Comparison of ENCODE assay signal across 21 cellular contexts in the genomic region with DNA sequence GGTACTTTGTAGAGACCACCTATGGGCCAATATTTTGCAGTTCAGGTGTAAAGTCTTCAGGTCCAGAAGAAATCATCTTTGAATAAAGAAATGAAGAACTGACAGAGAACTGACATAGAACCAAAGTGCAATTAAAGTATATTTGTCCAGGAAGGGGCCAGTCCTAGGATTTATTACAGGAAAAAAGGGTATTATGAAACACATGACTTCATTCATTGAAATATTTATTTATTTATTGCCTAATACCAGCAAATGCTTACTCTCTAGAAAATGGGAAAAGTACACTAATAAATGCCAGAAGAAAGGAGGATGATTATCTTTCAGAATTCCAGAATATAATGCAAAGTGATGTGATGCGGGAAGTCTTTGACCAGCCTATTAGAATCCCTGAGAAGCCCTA.
"Had no signal": no experiment of that assay in that cellular context is flagged by ENCODE, and none has a peak within 500 bp of the region (broad histone marks: within the 10 kb centered on the region; RNA-seq: fewer than 3 reads in every experiment).

No MANE protein-coding gene starts in this region.

- H3K4me3 ChIP-seq: esophagus muscularis mucosa, gastrocnemius medialis, heart left ventricle, sigmoid colon, spleen, thoracic aorta, upper lobe of left lung had no signal

- H3K4me1 ChIP-seq: gastrocnemius medialis, sigmoid colon, spleen had no signal

- H3K36me3 ChIP-seq: esophagus muscularis mucosa, gastrocnemius medialis, heart left ventricle, neutrophil, sigmoid colon, spleen, thoracic aorta, upper lobe of left lung had no signal

- H3K27ac ChIP-seq: esophagus muscularis mucosa, gastrocnemius medialis, heart left ventricle, neutrophil, parathyroid adenoma, sigmoid colon, spleen, thoracic aorta, upper lobe of left lung had no signal

- DNase-seq: activated B cell treated with CpG ODN at 0.5 μM for 24 hours; activated CD4-positive, alpha-beta memory T cell treated with anti-CD3 and anti-CD28 coated beads for 36 hours; activated CD4-positive, alpha-beta T cell treated with anti-CD3 and anti-CD28 coated beads for 4 hours; activated naive CD8-positive, alpha-beta T cell treated with anti-CD3 and anti-CD28 coated beads for 36 hours; activated T-cell treated with anti-CD3 and anti-CD28 coated beads for 4 hours; cerebellar nuclear complex; cortex of kidney; gastrocnemius medialis; heart left ventricle; naive thymus-derived CD8-positive, alpha-beta T cell; sigmoid colon; spleen; stimulated activated CD4-positive, alpha-beta T cell treated with anti-CD3 and anti-CD28 coated beads, Interleukin-4, amount 100 ng/mL, for 4 hours; T-cell; T-helper 9 cell; upper lobe of left lung had no signal

- H3K9ac ChIP-seq: parathyroid adenoma had no signal

- H2AFZ ChIP-seq: parathyroid adenoma had no signal

- H3K27me3 ChIP-seq: esophagus muscularis mucosa, gastrocnemius medialis, heart left ventricle, neutrophil, sigmoid colon, spleen, upper lobe of left lung had no signal

- ATAC-seq: gastrocnemius medialis; naive thymus-derived CD8-positive, alpha-beta T cell; stimulated activated memory B cell treated with anti-CD40 and anti-IgM and Interleukin-4, amounts not matched to agents 10 μg/mL and 1 μg/mL and 100 μg/mL, for 72 hours; T-cell had no signal

- H3K9me3 ChIP-seq: esophagus muscularis mucosa, gastrocnemius medialis, neutrophil, sigmoid colon, spleen, thoracic aorta, upper lobe of left lung had no signal
